In the genomic region with DNA sequence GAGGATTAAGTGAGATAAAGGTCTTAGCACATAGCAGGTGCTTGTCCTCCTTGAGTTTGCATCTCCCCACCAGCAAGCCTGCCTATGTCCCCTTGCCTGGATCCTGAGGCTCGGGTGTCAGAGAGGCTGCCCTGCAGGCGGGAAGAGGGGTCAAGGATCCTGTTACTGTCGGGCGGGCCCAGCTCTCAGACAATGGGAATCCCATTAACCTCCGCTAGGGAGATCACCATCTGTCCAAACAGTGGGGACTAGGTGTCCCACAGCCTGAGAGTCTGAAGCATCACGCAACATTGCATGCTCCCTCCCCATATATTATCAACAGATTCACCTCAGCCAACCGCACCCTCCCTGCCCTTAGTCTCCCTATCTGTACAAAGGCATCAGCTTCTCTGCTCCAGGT, we compare ENCODE assay signal across 18 cellular contexts.
A peak's percentile ranks its signal among the peaks of the same experiment; 100 is the strongest.
DNase-seq lines count a peak whose midpoint lies in the region; ATAC-seq and TF ChIP-seq lines count a peak whose summit lies in the region.
"Had no signal": no experiment of that assay in that cellular context is flagged by ENCODE, and none has a peak within 500 bp of the region (broad histone marks: within the 10 kb centered on the region; RNA-seq: fewer than 3 reads in every experiment).

No MANE protein-coding gene starts in this region.

- peak overlapping the region; percentile 36 for H3K4me2 ChIP-seq in neural progenitor cell

- no peaks in the 10 kb centered on the region for H4K20me1 ChIP-seq in neural progenitor cell (ENCODE audit: low read depth)

- H3K9me3 Mint-ChIP-seq in glutamatergic neuron (ENCODE audit: unreplicated experiment) (peaks cover 3% of the 10 kb centered on the region), neural progenitor cell (peaks cover 15% of the 10 kb centered on the region), immature natural killer cell (peaks cover 0 to 4% (median 0%) of the 10 kb centered on the region in 6 donors)

- no peak overlapping the region for H3K9ac ChIP-seq in neural progenitor cell

- no peak overlapping the region for H3K4me3 ChIP-seq in neural progenitor cell
- H3K4me3 ChIP-seq: MG63 had no signal

- H3K27ac ChIP-seq in neural progenitor cell = no peak overlapping the region
- H3K27ac ChIP-seq: 22Rv1 had no signal

- peak; percentile 0 for DNase-seq in DMS53 (lab: John Stamatoyannopoulos, UW)
- no peak for DNase-seq in DMS53 treated with DMSO at 0.1 percent for 48 hours (lab: John Stamatoyannopoulos, UW; ENCODE audit: unreplicated experiment)
- DNase-seq in NCI-H82 (lab: John Stamatoyannopoulos, UW) = peak; percentile 92
- DNase-seq in glutamatergic neuron = peak; percentile 46
- DNase-seq in neural progenitor cell (ENCODE audit: low spot score) = peak; percentile 71
- no peak for DNase-seq in mucosa of gallbladder (ENCODE audit: low spot score)
- no peak for DNase-seq in immature natural killer cell
- DNase-seq: CD4-positive, alpha-beta memory T cell; DMS79 treated with DMSO at 0.1 percent for 48 hours; GDM1; Karpas-422; MG63; NCI-H1092 treated with DMSO at 0.1 percent for 48 hours; NCI-H2081 treated with DMSO at 0.1 percent for 48 hours; NCI-H345; NCI-H774 had no signal

- no peaks in the 10 kb centered on the region for H3K36me3 ChIP-seq in neural progenitor cell
- H3K36me3 ChIP-seq: MG63 had no signal

- no peak overlapping the region for H3K27ac Mint-ChIP-seq in glutamatergic neuron (ENCODE audit: unreplicated experiment)
- H3K27ac Mint-ChIP-seq in neural progenitor cell = no peak overlapping the region
- no peak overlapping the region for H3K27ac Mint-ChIP-seq in immature natural killer cell
- H3K27ac Mint-ChIP-seq: CD4-positive, alpha-beta memory T cell had no signal

- H3F3A ChIP-seq in neural progenitor cell (ENCODE audit: low read depth) = peaks cover 7% of the 10 kb centered on the region

- H3K4me1 Mint-ChIP-seq in glutamatergic neuron (ENCODE audit: low read depth, unreplicated experiment) (peaks cover 4% of the 10 kb centered on the region), neural progenitor cell (peaks cover 25% of the 10 kb centered on the region), immature natural killer cell (no peaks in the 10 kb centered on the region)
- H3K4me1 Mint-ChIP-seq: CD4-positive, alpha-beta memory T cell had no signal

- no peaks in the 10 kb centered on the region for H3K9me3 ChIP-seq in neural progenitor cell (ENCODE audit: low read depth)
- H3K9me3 ChIP-seq: MG63 had no signal

- peaks cover 14% of the 10 kb centered on the region for H3K36me3 Mint-ChIP-seq in glutamatergic neuron (ENCODE audit: unreplicated experiment)
- H3K36me3 Mint-ChIP-seq in neural progenitor cell = no peaks in the 10 kb centered on the region
- peaks cover 0 to 3% (median 0%) of the 10 kb centered on the region in 3 donors for H3K36me3 Mint-ChIP-seq in immature natural killer cell
- H3K36me3 Mint-ChIP-seq: CD4-positive, alpha-beta memory T cell had no signal

- H3K79me2 ChIP-seq in neural progenitor cell (ENCODE audit: low read depth) = no peaks in the 10 kb centered on the region

- H3K4me1 ChIP-seq in neural progenitor cell = peaks cover 15% of the 10 kb centered on the region

- no peak overlapping the region for H2AFZ ChIP-seq in neural progenitor cell (replicated peaks)

- H3K27me3 Mint-ChIP-seq in glutamatergic neuron (ENCODE audit: unreplicated experiment) = peaks cover 12% of the 10 kb centered on the region
- peaks cover 18% of the 10 kb centered on the region for H3K27me3 Mint-ChIP-seq in neural progenitor cell (ENCODE audit: insufficient read depth, low read depth)
- peaks cover 3 to 11% (median 4%) of the 10 kb centered on the region in 3 donors for H3K27me3 Mint-ChIP-seq in immature natural killer cell (ENCODE audit: low read depth in 3 of 3)

- TF ChIP-seq CTCF in glutamatergic neuron (IDR thresholded peaks at IDR 0.05; ENCODE audit: partially characterized antibody, unreplicated experiment) = no peak
- peak; percentile 10 for TF ChIP-seq CTCF in neural progenitor cell (IDR thresholded peaks at IDR 0.05)

- no peak for ATAC-seq in GM18520 (IDR thresholded peaks at IDR 0.05; ENCODE audit: unreplicated experiment)

- H3K27me3 ChIP-seq in neural progenitor cell = no peaks in the 10 kb centered on the region
- H3K27me3 ChIP-seq: MG63 had no signal

- H3K4me3 Mint-ChIP-seq in glutamatergic neuron (ENCODE audit: unreplicated experiment) (no peak overlapping the region), neural progenitor cell (no peak overlapping the region), immature natural killer cell (no peak overlapping the region)
- H3K4me3 Mint-ChIP-seq: CD4-positive, alpha-beta memory T cell had no signal

Comparison
In these comparisons a context has a peak if more than half of its experiments do, and no peak if none do; other contexts are left out.
1. DNase-seq: peak in DMS53 (single experiment), NCI-H82 (single experiment), glutamatergic neuron (single experiment) and neural progenitor cell (single experiment); none in DMS53 treated with DMSO at 0.1 percent for 48 hours (single experiment), mucosa of gallbladder (single experiment) and immature natural killer cell (0 of 3).